ENCODE assay signal across 22 cellular contexts in genomic region chr17:4616456-4616855, GRCh38. TPM values are rescaled to one million over a fixed set of nuclear protein-coding genes. Genes with fewer than 3 reads are reported as not detected.
"Had no signal": no experiment of that assay in that cellular context is flagged by ENCODE, and none has a peak within 500 bp of the region (broad histone marks: within the 10 kb centered on the region; RNA-seq: fewer than 3 reads in every experiment).

No MANE protein-coding gene starts in this region.

- H3K4me3 ChIP-seq: adrenal gland, K562, Peyer's patch, SJSA1 had no signal

- H3K9me3 ChIP-seq: adrenal gland, Peyer's patch, SJSA1 had no signal

- DNase-seq: activated CD4-positive, alpha-beta T cell treated with anti-CD3 and anti-CD28 coated beads for 4 hours; activated CD8-positive, alpha-beta memory T cell treated with anti-CD3 and anti-CD28 coated beads, Interleukin-2, amount 50 U/mL, for 4 hours; activated CD8-positive, alpha-beta T cell treated with anti-CD3 and anti-CD28 coated beads for 36 hours; activated naive CD4-positive, alpha-beta T cell treated with anti-CD3 and anti-CD28 coated beads, Interleukin-2, amount 50 U/mL, for 16 hours; activated naive CD8-positive, alpha-beta T cell treated with anti-CD3 and anti-CD28 coated beads, Interleukin-2, amount 10 ng/mL, durations not matched to agents 7 days and 5 days; activated T-cell treated with anti-CD3 and anti-CD28 coated beads, Interleukin-2, amount 50 U/mL, for 1 hour; adrenal gland; anterior cingulate cortex; Karpas-422; NCI-H187; NCI-H2081; NCI-H2227 treated with DMSO at 0.1 percent for 48 hours; NCI-H446 treated with DMSO at 0.1 percent for 48 hours; NCI-H526 treated with DMSO at 0.1 percent for 48 hours; Peyer's patch; SHP77 had no signal

- H3K27ac ChIP-seq: adrenal gland, Peyer's patch, SJSA1 had no signal

- H3K4me1 ChIP-seq: adrenal gland, Peyer's patch, SJSA1 had no signal

- H3K36me3 ChIP-seq: adrenal gland, Peyer's patch, SJSA1 had no signal

- H3K27me3 ChIP-seq: adrenal gland, Peyer's patch, SJSA1 had no signal

- ATAC-seq: activated CD4-positive, CD25-positive, alpha-beta regulatory T cell treated with anti-CD3 and anti-CD28 coated beads, Interleukin-2, amount 50 U/mL, for 24 hours; activated CD8-positive, alpha-beta T cell treated with anti-CD3 and anti-CD28 coated beads for 36 hours; K562; SK-N-SH treated with all-trans-retinoic acid at 6 μM for 48 hours had no signal

RNA-seq across cellular contexts. Expression of gene ALOX15, which starts 25.0 kb away (rescaled TPM):
- total RNA-seq: activated CD8-positive, alpha-beta T cell treated with anti-CD3 and anti-CD28 coated beads for 36 hours; activated naive CD8-positive, alpha-beta T cell treated with anti-CD3 and anti-CD28 coated beads, Interleukin-2, amount 10 ng/mL, durations not matched to agents 7 days and 5 days; K562; Peyer's patch; SJSA1 had no signal

RNA-seq across cellular contexts. Expression of gene SMTNL2, which starts 32.1 kb away (rescaled TPM):
- total RNA-seq: activated CD8-positive, alpha-beta T cell treated with anti-CD3 and anti-CD28 coated beads for 36 hours; activated naive CD8-positive, alpha-beta T cell treated with anti-CD3 and anti-CD28 coated beads, Interleukin-2, amount 10 ng/mL, durations not matched to agents 7 days and 5 days; K562; SJSA1 had no signal

RNA-seq across cellular contexts. Expression of gene GGT6, which starts 56.1 kb away (rescaled TPM):
- total RNA-seq: activated CD8-positive, alpha-beta T cell treated with anti-CD3 and anti-CD28 coated beads for 36 hours; activated naive CD8-positive, alpha-beta T cell treated with anti-CD3 and anti-CD28 coated beads, Interleukin-2, amount 10 ng/mL, durations not matched to agents 7 days and 5 days; cardiac septum; cerebellum; SJSA1 had no signal
